In the genomic region with DNA sequence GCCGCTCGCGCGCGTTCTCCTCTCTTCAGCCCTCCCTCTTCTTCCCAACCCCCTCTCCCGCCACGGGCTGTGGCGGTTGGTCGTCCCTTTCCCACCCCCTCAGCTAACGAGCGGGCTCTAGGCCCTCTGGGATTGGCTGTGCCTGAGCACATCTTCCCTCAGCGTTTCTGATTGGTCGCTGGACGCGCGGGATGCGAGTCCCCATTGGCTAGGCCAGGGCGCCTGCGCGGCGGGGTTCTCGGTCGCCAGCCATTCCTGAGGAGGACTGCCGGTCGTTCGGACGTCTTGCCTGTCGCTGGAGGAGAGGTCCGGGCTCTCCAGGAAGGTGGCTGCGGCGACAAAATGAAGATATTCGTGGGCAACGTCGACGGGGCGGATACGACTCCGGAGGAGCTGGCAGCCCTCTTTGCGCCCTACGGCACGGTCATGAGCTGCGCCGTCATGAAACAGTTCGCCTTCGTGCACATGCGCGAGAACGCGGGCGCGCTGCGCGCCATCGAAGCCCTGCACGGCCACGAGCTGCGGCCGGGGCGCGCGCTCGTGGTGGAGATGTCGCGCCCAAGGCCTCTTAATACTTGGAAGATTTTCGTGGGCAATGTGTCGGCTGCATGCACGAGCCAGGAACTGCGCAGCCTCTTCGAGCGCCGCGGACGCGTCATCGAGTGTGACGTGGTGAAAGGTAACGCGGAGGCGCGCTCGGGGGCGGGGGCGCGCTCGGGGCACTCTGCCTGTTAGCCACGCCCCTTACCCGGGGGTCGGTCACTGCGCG, we compare ENCODE assay signal across 1 cellular context.
TF ChIP-seq lines count a peak whose summit lies in the region.

A gene with protein sequence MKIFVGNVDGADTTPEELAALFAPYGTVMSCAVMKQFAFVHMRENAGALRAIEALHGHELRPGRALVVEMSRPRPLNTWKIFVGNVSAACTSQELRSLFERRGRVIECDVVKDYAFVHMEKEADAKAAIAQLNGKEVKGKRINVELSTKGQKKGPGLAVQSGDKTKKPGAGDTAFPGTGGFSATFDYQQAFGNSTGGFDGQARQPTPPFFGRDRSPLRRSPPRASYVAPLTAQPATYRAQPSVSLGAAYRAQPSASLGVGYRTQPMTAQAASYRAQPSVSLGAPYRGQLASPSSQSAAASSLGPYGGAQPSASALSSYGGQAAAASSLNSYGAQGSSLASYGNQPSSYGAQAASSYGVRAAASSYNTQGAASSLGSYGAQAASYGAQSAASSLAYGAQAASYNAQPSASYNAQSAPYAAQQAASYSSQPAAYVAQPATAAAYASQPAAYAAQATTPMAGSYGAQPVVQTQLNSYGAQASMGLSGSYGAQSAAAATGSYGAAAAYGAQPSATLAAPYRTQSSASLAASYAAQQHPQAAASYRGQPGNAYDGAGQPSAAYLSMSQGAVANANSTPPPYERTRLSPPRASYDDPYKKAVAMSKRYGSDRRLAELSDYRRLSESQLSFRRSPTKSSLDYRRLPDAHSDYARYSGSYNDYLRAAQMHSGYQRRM (plus strand): TSS at position 252 of the 769 bp plus-strand sequence. CDS start 91 bp downstream, at position 343.

TF ChIP-seq in GM12878, 131 proteins besides CTCF, POLR2A, EP300 and RAD21 (continued from another document and continues in another):
- TF ChIP-seq TCF3 (IDR thresholded peaks at IDR 0.05; ENCODE audit: borderline replicate concordance, insufficient read depth, low read depth, low read length) (peak; percentile 21; the same call in 1 of the 2 replicates), NR2C1 (IDR thresholded peaks at IDR 0.05) (no peak), ZNF217 (IDR thresholded peaks at IDR 0.05) (no peak), CREB1 (IDR thresholded peaks at IDR 0.05; ENCODE audit: low read depth) (peak; percentile 89), IKZF2 (IDR thresholded peaks at IDR 0.05) (no peak), ZNF24 (IDR thresholded peaks at IDR 0.05) (no peak), SMC3 (IDR thresholded peaks at IDR 0.05; ENCODE audit: borderline replicate concordance, low read length) (no peak), CHD1 (IDR thresholded peaks at IDR 0.05; ENCODE audit: low read depth, low read length) (peak; percentile 51; the same call in 1 of the 2 replicates), SREBF2 (IDR thresholded peaks at IDR 0.05; ENCODE audit: low read length) (no peak), WRNIP1 (IDR thresholded peaks at IDR 0.05; ENCODE audit: borderline replicate concordance, low read depth, low read length) (no peak), RFX5 (IDR thresholded peaks at IDR 0.05; ENCODE audit: low read depth, low read length) (peak; percentile 80), FOXM1 (IDR thresholded peaks at IDR 0.05; ENCODE audit: low read depth, low read length) (no peak), SREBF1 (IDR thresholded peaks at IDR 0.05; ENCODE audit: low read length) (no peak), PML (IDR thresholded peaks at IDR 0.05; ENCODE audit: low read length) (peak; percentile 99), HDAC6 (IDR thresholded peaks at IDR 0.05; ENCODE audit: unreplicated experiment) (peak; percentile 34), KLF5 (IDR thresholded peaks at IDR 0.05; ENCODE audit: partially characterized antibody) (no peak), MXI1 (IDR thresholded peaks at IDR 0.05; ENCODE audit: low read depth, low read length) (peak; percentile 82), NBN (IDR thresholded peaks at IDR 0.05) (no peak; the same call in none of the 2 replicates), RUNX3 (IDR thresholded peaks at IDR 0.05; ENCODE audit: low read length) (no peak; the same call in none of the 2 replicates), HCFC1 (IDR thresholded peaks at IDR 0.05; ENCODE audit: low read length) (peak; percentile 39; the same call in 1 of the 2 replicates), TBL1XR1 (IDR thresholded peaks at IDR 0.05; ENCODE audit: low read depth, low read length) (peak; percentile 11; the same call in 1 of the 2 replicates), PAX8 (IDR thresholded peaks at IDR 0.05) (no peak), JUND (IDR thresholded peaks at IDR 0.05; ENCODE audit: low read depth, low read length) (0 out of 2 replicates have a peak, but pooled peaks have one; percentile 18), RELA (IDR thresholded peaks at IDR 0.05; ENCODE audit: borderline replicate concordance, partially characterized antibody) (no peak), YBX1 (IDR thresholded peaks at IDR 0.05) (no peak)
- TF ChIP-seq, protein P1, sequence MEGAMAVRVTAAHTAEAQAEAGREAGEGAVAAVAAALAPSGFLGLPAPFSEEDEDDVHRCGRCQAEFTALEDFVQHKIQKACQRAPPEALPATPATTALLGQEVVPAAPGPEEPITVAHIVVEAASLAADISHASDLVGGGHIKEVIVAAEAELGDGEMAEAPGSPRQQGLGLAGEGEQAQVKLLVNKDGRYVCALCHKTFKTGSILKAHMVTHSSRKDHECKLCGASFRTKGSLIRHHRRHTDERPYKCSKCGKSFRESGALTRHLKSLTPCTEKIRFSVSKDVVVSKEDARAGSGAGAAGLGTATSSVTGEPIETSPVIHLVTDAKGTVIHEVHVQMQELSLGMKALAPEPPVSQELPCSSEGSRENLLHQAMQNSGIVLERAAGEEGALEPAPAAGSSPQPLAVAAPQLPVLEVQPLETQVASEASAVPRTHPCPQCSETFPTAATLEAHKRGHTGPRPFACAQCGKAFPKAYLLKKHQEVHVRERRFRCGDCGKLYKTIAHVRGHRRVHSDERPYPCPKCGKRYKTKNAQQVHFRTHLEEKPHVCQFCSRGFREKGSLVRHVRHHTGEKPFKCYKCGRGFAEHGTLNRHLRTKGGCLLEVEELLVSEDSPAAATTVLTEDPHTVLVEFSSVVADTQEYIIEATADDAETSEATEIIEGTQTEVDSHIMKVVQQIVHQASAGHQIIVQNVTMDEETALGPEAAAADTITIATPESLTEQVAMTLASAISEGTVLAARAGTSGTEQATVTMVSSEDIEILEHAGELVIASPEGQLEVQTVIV (IDR thresholded peaks at IDR 0.05; ENCODE audit: borderline replicate concordance, partially characterized antibody) = no peak
- TF ChIP-seq, protein P2, sequence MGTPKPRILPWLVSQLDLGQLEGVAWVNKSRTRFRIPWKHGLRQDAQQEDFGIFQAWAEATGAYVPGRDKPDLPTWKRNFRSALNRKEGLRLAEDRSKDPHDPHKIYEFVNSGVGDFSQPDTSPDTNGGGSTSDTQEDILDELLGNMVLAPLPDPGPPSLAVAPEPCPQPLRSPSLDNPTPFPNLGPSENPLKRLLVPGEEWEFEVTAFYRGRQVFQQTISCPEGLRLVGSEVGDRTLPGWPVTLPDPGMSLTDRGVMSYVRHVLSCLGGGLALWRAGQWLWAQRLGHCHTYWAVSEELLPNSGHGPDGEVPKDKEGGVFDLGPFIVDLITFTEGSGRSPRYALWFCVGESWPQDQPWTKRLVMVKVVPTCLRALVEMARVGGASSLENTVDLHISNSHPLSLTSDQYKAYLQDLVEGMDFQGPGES (IDR thresholded peaks at IDR 0.05) = peak; percentile 81
- TF ChIP-seq, protein P3, sequence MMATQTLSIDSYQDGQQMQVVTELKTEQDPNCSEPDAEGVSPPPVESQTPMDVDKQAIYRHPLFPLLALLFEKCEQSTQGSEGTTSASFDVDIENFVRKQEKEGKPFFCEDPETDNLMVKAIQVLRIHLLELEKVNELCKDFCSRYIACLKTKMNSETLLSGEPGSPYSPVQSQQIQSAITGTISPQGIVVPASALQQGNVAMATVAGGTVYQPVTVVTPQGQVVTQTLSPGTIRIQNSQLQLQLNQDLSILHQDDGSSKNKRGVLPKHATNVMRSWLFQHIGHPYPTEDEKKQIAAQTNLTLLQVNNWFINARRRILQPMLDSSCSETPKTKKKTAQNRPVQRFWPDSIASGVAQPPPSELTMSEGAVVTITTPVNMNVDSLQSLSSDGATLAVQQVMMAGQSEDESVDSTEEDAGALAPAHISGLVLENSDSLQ (IDR thresholded peaks at IDR 0.05) = peak; percentile 92
- TF ChIP-seq, protein P4, sequence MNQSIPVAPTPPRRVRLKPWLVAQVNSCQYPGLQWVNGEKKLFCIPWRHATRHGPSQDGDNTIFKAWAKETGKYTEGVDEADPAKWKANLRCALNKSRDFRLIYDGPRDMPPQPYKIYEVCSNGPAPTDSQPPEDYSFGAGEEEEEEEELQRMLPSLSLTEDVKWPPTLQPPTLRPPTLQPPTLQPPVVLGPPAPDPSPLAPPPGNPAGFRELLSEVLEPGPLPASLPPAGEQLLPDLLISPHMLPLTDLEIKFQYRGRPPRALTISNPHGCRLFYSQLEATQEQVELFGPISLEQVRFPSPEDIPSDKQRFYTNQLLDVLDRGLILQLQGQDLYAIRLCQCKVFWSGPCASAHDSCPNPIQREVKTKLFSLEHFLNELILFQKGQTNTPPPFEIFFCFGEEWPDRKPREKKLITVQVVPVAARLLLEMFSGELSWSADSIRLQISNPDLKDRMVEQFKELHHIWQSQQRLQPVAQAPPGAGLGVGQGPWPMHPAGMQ (IDR thresholded peaks at IDR 0.05; ENCODE audit: borderline replicate concordance) = no peak
- TF ChIP-seq, protein P5, sequence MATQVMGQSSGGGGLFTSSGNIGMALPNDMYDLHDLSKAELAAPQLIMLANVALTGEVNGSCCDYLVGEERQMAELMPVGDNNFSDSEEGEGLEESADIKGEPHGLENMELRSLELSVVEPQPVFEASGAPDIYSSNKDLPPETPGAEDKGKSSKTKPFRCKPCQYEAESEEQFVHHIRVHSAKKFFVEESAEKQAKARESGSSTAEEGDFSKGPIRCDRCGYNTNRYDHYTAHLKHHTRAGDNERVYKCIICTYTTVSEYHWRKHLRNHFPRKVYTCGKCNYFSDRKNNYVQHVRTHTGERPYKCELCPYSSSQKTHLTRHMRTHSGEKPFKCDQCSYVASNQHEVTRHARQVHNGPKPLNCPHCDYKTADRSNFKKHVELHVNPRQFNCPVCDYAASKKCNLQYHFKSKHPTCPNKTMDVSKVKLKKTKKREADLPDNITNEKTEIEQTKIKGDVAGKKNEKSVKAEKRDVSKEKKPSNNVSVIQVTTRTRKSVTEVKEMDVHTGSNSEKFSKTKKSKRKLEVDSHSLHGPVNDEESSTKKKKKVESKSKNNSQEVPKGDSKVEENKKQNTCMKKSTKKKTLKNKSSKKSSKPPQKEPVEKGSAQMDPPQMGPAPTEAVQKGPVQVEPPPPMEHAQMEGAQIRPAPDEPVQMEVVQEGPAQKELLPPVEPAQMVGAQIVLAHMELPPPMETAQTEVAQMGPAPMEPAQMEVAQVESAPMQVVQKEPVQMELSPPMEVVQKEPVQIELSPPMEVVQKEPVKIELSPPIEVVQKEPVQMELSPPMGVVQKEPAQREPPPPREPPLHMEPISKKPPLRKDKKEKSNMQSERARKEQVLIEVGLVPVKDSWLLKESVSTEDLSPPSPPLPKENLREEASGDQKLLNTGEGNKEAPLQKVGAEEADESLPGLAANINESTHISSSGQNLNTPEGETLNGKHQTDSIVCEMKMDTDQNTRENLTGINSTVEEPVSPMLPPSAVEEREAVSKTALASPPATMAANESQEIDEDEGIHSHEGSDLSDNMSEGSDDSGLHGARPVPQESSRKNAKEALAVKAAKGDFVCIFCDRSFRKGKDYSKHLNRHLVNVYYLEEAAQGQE (IDR thresholded peaks at IDR 0.05; ENCODE audit: low read depth, low read length) = no peak
- TF ChIP-seq, protein P6, sequence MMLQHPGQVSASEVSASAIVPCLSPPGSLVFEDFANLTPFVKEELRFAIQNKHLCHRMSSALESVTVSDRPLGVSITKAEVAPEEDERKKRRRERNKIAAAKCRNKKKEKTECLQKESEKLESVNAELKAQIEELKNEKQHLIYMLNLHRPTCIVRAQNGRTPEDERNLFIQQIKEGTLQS (IDR thresholded peaks at IDR 0.05; ENCODE audit: borderline replicate concordance, extremely low read depth, low read depth, low read length) = no peak
- TF ChIP-seq, protein P7, sequence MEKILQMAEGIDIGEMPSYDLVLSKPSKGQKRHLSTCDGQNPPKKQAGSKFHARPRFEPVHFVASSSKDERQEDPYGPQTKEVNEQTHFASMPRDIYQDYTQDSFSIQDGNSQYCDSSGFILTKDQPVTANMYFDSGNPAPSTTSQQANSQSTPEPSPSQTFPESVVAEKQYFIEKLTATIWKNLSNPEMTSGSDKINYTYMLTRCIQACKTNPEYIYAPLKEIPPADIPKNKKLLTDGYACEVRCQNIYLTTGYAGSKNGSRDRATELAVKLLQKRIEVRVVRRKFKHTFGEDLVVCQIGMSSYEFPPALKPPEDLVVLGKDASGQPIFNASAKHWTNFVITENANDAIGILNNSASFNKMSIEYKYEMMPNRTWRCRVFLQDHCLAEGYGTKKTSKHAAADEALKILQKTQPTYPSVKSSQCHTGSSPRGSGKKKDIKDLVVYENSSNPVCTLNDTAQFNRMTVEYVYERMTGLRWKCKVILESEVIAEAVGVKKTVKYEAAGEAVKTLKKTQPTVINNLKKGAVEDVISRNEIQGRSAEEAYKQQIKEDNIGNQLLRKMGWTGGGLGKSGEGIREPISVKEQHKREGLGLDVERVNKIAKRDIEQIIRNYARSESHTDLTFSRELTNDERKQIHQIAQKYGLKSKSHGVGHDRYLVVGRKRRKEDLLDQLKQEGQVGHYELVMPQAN (conservative IDR thresholded peaks at IDR 0.05) = peak; percentile 79
- TF ChIP-seq, protein P8, sequence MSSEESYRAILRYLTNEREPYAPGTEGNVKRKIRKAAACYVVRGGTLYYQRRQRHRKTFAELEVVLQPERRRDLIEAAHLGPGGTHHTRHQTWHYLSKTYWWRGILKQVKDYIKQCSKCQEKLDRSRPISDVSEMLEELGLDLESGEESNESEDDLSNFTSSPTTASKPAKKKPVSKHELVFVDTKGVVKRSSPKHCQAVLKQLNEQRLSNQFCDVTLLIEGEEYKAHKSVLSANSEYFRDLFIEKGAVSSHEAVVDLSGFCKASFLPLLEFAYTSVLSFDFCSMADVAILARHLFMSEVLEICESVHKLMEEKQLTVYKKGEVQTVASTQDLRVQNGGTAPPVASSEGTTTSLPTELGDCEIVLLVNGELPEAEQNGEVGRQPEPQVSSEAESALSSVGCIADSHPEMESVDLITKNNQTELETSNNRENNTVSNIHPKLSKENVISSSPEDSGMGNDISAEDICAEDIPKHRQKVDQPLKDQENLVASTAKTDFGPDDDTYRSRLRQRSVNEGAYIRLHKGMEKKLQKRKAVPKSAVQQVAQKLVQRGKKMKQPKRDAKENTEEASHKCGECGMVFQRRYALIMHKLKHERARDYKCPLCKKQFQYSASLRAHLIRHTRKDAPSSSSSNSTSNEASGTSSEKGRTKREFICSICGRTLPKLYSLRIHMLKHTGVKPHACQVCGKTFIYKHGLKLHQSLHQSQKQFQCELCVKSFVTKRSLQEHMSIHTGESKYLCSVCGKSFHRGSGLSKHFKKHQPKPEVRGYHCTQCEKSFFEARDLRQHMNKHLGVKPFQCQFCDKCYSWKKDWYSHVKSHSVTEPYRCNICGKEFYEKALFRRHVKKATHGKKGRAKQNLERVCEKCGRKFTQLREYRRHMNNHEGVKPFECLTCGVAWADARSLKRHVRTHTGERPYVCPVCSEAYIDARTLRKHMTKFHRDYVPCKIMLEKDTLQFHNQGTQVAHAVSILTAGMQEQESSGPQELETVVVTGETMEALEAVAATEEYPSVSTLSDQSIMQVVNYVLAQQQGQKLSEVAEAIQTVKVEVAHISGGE (CRISPR knock-in tag; IDR thresholded peaks at IDR 0.05) = no peak
- TF ChIP-seq, protein P9, sequence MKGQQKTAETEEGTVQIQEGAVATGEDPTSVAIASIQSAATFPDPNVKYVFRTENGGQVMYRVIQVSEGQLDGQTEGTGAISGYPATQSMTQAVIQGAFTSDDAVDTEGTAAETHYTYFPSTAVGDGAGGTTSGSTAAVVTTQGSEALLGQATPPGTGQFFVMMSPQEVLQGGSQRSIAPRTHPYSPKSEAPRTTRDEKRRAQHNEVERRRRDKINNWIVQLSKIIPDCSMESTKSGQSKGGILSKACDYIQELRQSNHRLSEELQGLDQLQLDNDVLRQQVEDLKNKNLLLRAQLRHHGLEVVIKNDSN (IDR thresholded peaks at IDR 0.05; ENCODE audit: borderline replicate concordance, extremely low read length, insufficient read depth, low read depth, low read length) = no peak
